Comparison of ENCODE assay signal across 31 cellular contexts in the genomic region with DNA sequence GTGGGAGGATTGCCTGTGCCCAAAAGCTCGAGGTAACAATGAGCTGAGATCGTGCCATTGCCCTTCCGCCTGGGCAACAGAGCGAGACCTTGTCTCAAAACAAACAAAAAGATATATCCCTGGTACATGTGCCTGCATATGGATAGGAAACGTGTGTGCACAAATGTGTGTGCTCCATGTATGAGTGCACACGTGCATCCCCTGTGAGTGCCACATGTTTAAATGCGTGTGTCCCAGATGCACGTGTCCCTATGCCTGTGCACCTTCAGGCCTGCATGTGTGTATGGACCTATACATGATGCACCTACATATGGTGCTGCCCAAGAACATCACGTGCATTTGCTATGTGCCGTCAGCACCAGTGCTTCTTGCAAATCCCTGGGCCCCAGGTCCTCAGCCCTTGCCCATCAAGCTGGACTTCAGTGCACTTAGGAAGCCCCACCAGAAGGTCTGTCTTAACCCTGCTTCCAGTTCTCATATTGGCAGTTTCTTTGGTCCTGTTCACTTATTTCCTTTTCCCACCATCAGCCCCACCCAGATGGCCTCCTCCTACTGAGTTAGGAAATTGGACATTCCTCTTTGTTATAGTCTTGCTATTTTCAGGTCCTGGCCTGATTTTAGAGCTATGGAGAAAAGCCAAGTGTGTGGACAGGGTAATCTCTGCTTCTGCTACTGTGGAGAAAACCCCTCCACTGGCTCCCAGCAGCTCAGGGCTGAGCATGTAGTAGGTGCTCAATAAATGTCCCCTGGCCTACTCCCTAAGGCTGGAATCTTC. TPM values are rescaled to one million over a fixed set of nuclear protein-coding genes. Genes with fewer than 3 reads are reported as not detected.
A peak's percentile ranks its signal among the peaks of the same experiment; 100 is the strongest.
DNase-seq lines count a peak whose midpoint lies in the region; ATAC-seq, FAIRE-seq and TF ChIP-seq lines count a peak whose summit lies in the region.
"Had no signal": no experiment of that assay in that cellular context is flagged by ENCODE, and none has a peak within 500 bp of the region (broad histone marks: within the 10 kb centered on the region; RNA-seq: fewer than 3 reads in every experiment).

No MANE protein-coding gene starts in this region.

- H3K4me1 ChIP-seq in GM23248 (ENCODE audit: insufficient read depth), result no peaks in the 10 kb centered on the region
- peaks cover 3 to 16% of the 10 kb centered on the region in 2 experiments; a peak in 3 of 5 replicates for H3K4me1 ChIP-seq in K562 (replicated peaks in 1 of 2; ENCODE audit: control insufficient read depth in 2 of 2, insufficient read depth in 2 of 2, low read length in 2 of 2)
- H3K4me1 ChIP-seq in spleen, result peaks cover 0 to 12% (median 0%) of the 10 kb centered on the region in 6 donors
- H3K4me1 ChIP-seq: esophagus muscularis mucosa, suprapubic skin had no signal

- BruUV-seq in K562 (replicated peaks; lab: Mats Ljungman, UMichigan), result no TSS peak

- H3K27me3 Mint-ChIP-seq in type B pancreatic cell, result no peaks in the 10 kb centered on the region
- H3K27me3 Mint-ChIP-seq: activated CD4-positive, alpha-beta T cell treated with anti-CD3 and anti-CD28 coated beads, Interleukin-2, amount 10 ng/mL, durations not matched to agents 24 days and 14 days; activated CD8-positive, alpha-beta memory T cell treated with anti-CD3 and anti-CD28 coated beads, Interleukin-2, amount 10 ng/mL, durations not matched to agents 7 days and 5 days; activated naive CD4-positive, alpha-beta T cell treated with anti-CD3 and anti-CD28 coated beads, Interleukin-2, amount 50 U/mL, for 24 hours had no signal

- no peaks in the 10 kb centered on the region for H3K4me1 Mint-ChIP-seq in type B pancreatic cell (ENCODE audit: unreplicated experiment)
- H3K4me1 Mint-ChIP-seq: activated CD8-positive, alpha-beta memory T cell treated with anti-CD3 and anti-CD28 coated beads, Interleukin-2, amount 10 ng/mL, durations not matched to agents 7 days and 5 days; activated naive CD4-positive, alpha-beta T cell treated with anti-CD3 and anti-CD28 coated beads, Interleukin-2, amount 50 U/mL, for 24 hours had no signal

- intact Hi-C loops in K562 (cut with micrococcal nuclease), result no loop called here
- intact Hi-C loops in spleen (cut with DNase I; ENCODE audit: low total_unique reads), result no loop called here

- H3K4me3 Mint-ChIP-seq in type B pancreatic cell, result no peak overlapping the region
- H3K4me3 Mint-ChIP-seq: activated CD4-positive, alpha-beta T cell treated with anti-CD3 and anti-CD28 coated beads, Interleukin-2, amount 10 ng/mL, durations not matched to agents 24 days and 14 days; activated CD8-positive, alpha-beta memory T cell treated with anti-CD3 and anti-CD28 coated beads, Interleukin-2, amount 10 ng/mL, durations not matched to agents 7 days and 5 days; activated naive CD4-positive, alpha-beta T cell treated with anti-CD3 and anti-CD28 coated beads, Interleukin-2, amount 50 U/mL, for 24 hours; activated T-helper 1 cell treated with anti-CD3 and anti-CD28 coated beads, Interleukin-12 subunit alpha, Interleukin-12 subunit beta, Interleukin-2, Interleukin-4 antibody, amounts not matched to agents 30 ng/mL and 10 ng/mL and 1 ng/mL, durations not matched to agents 14 hours and 24 hours and 36 hours; CD14-positive monocyte; T-helper 2 cell treated with Interferon-gamma antibody and Interleukin-4, amounts not matched to agents 5 μg/mL and 100 μg/mL, for 36 hours had no signal

- H3K27ac ChIP-seq in GM23248, result no peak overlapping the region
- H3K27ac ChIP-seq in K562 (ENCODE audit: extremely low read depth, low read depth, low read length), result no peak overlapping the region
- no peak overlapping the region for H3K27ac ChIP-seq in spleen
- H3K27ac ChIP-seq: esophagus muscularis mucosa, neutrophil, suprapubic skin, WERI-Rb-1 had no signal

- H3K27me3 ChIP-seq in GM23248 (replicated peaks; ENCODE audit: insufficient read depth) (no peaks in the 10 kb centered on the region), K562 (ENCODE audit: control insufficient read depth in 2 of 2, insufficient read depth in 2 of 2, low read length in 2 of 2) (peaks cover 6 to 37% of the 10 kb centered on the region in 2 experiments; a peak in 3 of 5 replicates), spleen (replicated peaks in 1 of 7) (no peaks in the 10 kb centered on the region)
- H3K27me3 ChIP-seq: esophagus muscularis mucosa, neutrophil, suprapubic skin had no signal

- POLR2A ChIA-PET in K562 (lab: Yijun Ruan, JAX), result interaction anchor here (1.1 kb wide), 1 partner anchor 13 kb away, joined by 3 read pairs; no protein-coding TSS in a partner anchor

- TF ChIP-seq RAD21 in K562 (CRISPR knock-in tag; conservative IDR thresholded peaks at IDR 0.05 in 1 of 2, IDR thresholded peaks at IDR 0.05 in 1 of 2), result no peak

- no peak for FAIRE-seq in K562 (lab: Jason Lieb, UNC)
- FAIRE-seq: astrocyte, D721Med, small intestine had no signal

- H3K27ac Mint-ChIP-seq in type B pancreatic cell, result no peak overlapping the region
- H3K27ac Mint-ChIP-seq: activated CD4-positive, alpha-beta T cell treated with anti-CD3 and anti-CD28 coated beads, Interleukin-2, amount 10 ng/mL, durations not matched to agents 24 days and 14 days; activated CD8-positive, alpha-beta memory T cell treated with anti-CD3 and anti-CD28 coated beads, Interleukin-2, amount 10 ng/mL, durations not matched to agents 7 days and 5 days; activated T-helper 1 cell treated with anti-CD3 and anti-CD28 coated beads, Interleukin-12 subunit alpha, Interleukin-12 subunit beta, Interleukin-2, Interleukin-4 antibody, amounts not matched to agents 30 ng/mL and 10 ng/mL and 1 ng/mL, durations not matched to agents 14 hours and 24 hours and 36 hours; T-helper 2 cell treated with Interferon-gamma antibody and Interleukin-4, amounts not matched to agents 5 μg/mL and 100 μg/mL, for 36 hours had no signal

- H4K20me1 ChIP-seq in GM23248 (ENCODE audit: insufficient read depth), result no peaks in the 10 kb centered on the region
- peaks cover 8% of the 10 kb centered on the region; the same call in 1 of the 2 replicates for H4K20me1 ChIP-seq in K562 (replicated peaks; ENCODE audit: control insufficient read depth, insufficient read depth, low read length)

- no peaks in the 10 kb centered on the region for H3K36me3 Mint-ChIP-seq in type B pancreatic cell
- H3K36me3 Mint-ChIP-seq: activated CD8-positive, alpha-beta memory T cell treated with anti-CD3 and anti-CD28 coated beads, Interleukin-2, amount 10 ng/mL, durations not matched to agents 7 days and 5 days; activated naive CD4-positive, alpha-beta T cell treated with anti-CD3 and anti-CD28 coated beads, Interleukin-2, amount 50 U/mL, for 24 hours; CD14-positive monocyte had no signal

- H3K4me3 ChIP-seq in GM23248, result no peak overlapping the region
- no peak overlapping the region for H3K4me3 ChIP-seq in K562
- no peak overlapping the region for H3K4me3 ChIP-seq in fibroblast of the aortic adventitia (ENCODE audit: low read depth, low read length)
- H3K4me3 ChIP-seq in spleen, result no peak overlapping the region
- H3K4me3 ChIP-seq: esophagus muscularis mucosa, suprapubic skin had no signal

- H3F3A ChIP-seq in GM23248 (ENCODE audit: insufficient read depth), result no peaks in the 10 kb centered on the region

- H3K9me3 Mint-ChIP-seq in type B pancreatic cell, result no peaks in the 10 kb centered on the region
- H3K9me3 Mint-ChIP-seq: activated CD4-positive, alpha-beta T cell treated with anti-CD3 and anti-CD28 coated beads, Interleukin-2, amount 10 ng/mL, durations not matched to agents 24 days and 14 days; activated naive CD4-positive, alpha-beta T cell treated with anti-CD3 and anti-CD28 coated beads, Interleukin-2, amount 50 U/mL, for 24 hours; activated T-helper 1 cell treated with anti-CD3 and anti-CD28 coated beads, Interleukin-12 subunit alpha, Interleukin-12 subunit beta, Interleukin-2, Interleukin-4 antibody, amounts not matched to agents 30 ng/mL and 10 ng/mL and 1 ng/mL, durations not matched to agents 14 hours and 24 hours and 36 hours; CD14-positive monocyte; T-helper 2 cell treated with Interferon-gamma antibody and Interleukin-4, amounts not matched to agents 5 μg/mL and 100 μg/mL, for 36 hours had no signal

- ATAC-seq in K562, result no peak
- ATAC-seq in HG02571 (IDR thresholded peaks at IDR 0.05; ENCODE audit: unreplicated experiment), result no peak
- ATAC-seq: activated CD8-positive, alpha-beta memory T cell treated with anti-CD3 and anti-CD28 coated beads, Interleukin-2, amount 10 ng/mL, durations not matched to agents 7 days and 5 days; SK-N-SH treated with all-trans-retinoic acid at 6 μM for 48 hours had no signal

- H3K79me2 ChIP-seq in GM23248 (ENCODE audit: insufficient read depth) (no peaks in the 10 kb centered on the region), K562 (ENCODE audit: control insufficient read depth, insufficient read depth, low read length) (no peaks in the 10 kb centered on the region)

- H2AFZ ChIP-seq in GM23248, result no peak overlapping the region
- no peak overlapping the region for H2AFZ ChIP-seq in K562 (ENCODE audit: low read depth, low read length)

- no peaks in the 10 kb centered on the region for H3K9me2 ChIP-seq in GM23248 (ENCODE audit: insufficient read depth)

- H3K9ac ChIP-seq in GM23248 (no peak overlapping the region), K562 (ENCODE audit: insufficient read depth in 1 of 2, low read depth in 2 of 2, low read length in 2 of 2) (no peak overlapping the region)

- 71 to 72% methylated on average over 10 of the region's 10 CpGs for WGBS in GM23248 (ENCODE audit: low coverage in 1 of 2, low lambda C conversion rate in 2 of 2, missing lambda C conversion rate in 2 of 2), 2 experiments
- WGBS in K562 (ENCODE audit: insufficient coverage, low coverage, missing lambda C conversion rate), result 14% methylated on average over 10 of the region's 10 CpGs
- WGBS in spleen, 5 donors, result 72 to 94% (median 89%) methylated on average over 10 of the region's 10 CpGs

- DNase-seq in GM23248, result peak; percentile 24
- no peak for DNase-seq in K562 (ENCODE audit: extremely low read depth in 1 of 4, low spot score in 3 of 4)
- DNase-seq in fibroblast of the aortic adventitia (ENCODE audit: low read depth), result peak; percentile 48
- DNase-seq in spleen, result peak; percentile 67
- no peak for DNase-seq in DMS79 treated with DMSO at 0.1 percent for 48 hours (lab: John Stamatoyannopoulos, UW)
- DNase-seq in DMS79 (lab: John Stamatoyannopoulos, UW), result no peak
- no peak for DNase-seq in type B pancreatic cell (ENCODE audit: extremely low spot score, unreplicated experiment)
- DNase-seq: activated CD4-positive, alpha-beta T cell treated with anti-CD3 and anti-CD28 coated beads, Interleukin-2, amount 10 ng/mL, durations not matched to agents 24 days and 14 days; activated CD8-positive, alpha-beta memory T cell treated with anti-CD3 and anti-CD28 coated beads, Interleukin-2, amount 10 ng/mL, durations not matched to agents 7 days and 5 days; effector memory CD4-positive, alpha-beta T cell; kidney glomerular epithelial cell; mammary epithelial cell; NCI-H1105 treated with DMSO at 0.1 percent for 48 hours; NCI-H2081; NCI-H446; small intestine; WERI-Rb-1 had no signal

- H3K4me2 ChIP-seq in GM23248 (ENCODE audit: unreplicated experiment), result no peak overlapping the region
- H3K4me2 ChIP-seq in K562 (ENCODE audit: insufficient read depth, low read length), result no peak overlapping the region

- in situ Hi-C loops in GM23248 (cut with MboI), result no loop called here
- in situ Hi-C loops in K562 (cut with MboI), result no loop called here

- no peak for TF ChIP-seq POLR2A in K562 (conservative IDR thresholded peaks at IDR 0.05)
- TF ChIP-seq POLR2A in spleen (IDR thresholded peaks at IDR 0.05), result no peak

- TF ChIP-seq EP300 in K562 (IDR thresholded peaks at IDR 0.05; ENCODE audit: low read length), result no peak

- CTCF ChIA-PET in K562 (lab: Yijun Ruan, JAX; ENCODE audit: low intra/inter-chr PET ratio), result no interaction called here

- no peak for TF ChIP-seq CTCF in K562 (IDR thresholded peaks at IDR 0.05 in 2 of 3, conservative IDR thresholded peaks at IDR 0.05 in 1 of 3; ENCODE audit: insufficient read depth in 2 of 3, low read depth in 1 of 3, low read length in 3 of 3)
- no peak for TF ChIP-seq CTCF in fibroblast of the aortic adventitia (IDR thresholded peaks at IDR 0.05; ENCODE audit: insufficient read depth, low read length)
- TF ChIP-seq CTCF in spleen (IDR thresholded peaks at IDR 0.05 in 8 of 11, conservative IDR thresholded peaks at IDR 0.05 in 3 of 11), result no peak
- no peak for TF ChIP-seq CTCF in type B pancreatic cell (conservative IDR thresholded peaks at IDR 0.05)

- H3K36me3 ChIP-seq in GM23248 (ENCODE audit: low read depth), result no peaks in the 10 kb centered on the region
- no peaks in the 10 kb centered on the region for H3K36me3 ChIP-seq in K562 (ENCODE audit: control insufficient read depth, insufficient read depth, low read length)
- peaks cover 0 to 68% (median 0%) of the 10 kb centered on the region in 6 donors for H3K36me3 ChIP-seq in spleen
- H3K36me3 ChIP-seq: neutrophil, suprapubic skin, WERI-Rb-1 had no signal

- H3K9me3 ChIP-seq in GM23248 (ENCODE audit: low read depth) (no peaks in the 10 kb centered on the region), K562 (replicated peaks; ENCODE audit: control insufficient read depth, insufficient read depth, low read depth, low read length) (no peaks in the 10 kb centered on the region), spleen (no peaks in the 10 kb centered on the region)
- H3K9me3 ChIP-seq: esophagus muscularis mucosa, neutrophil, suprapubic skin had no signal

- no peaks in the 10 kb centered on the region for H3K9me1 ChIP-seq in K562 (ENCODE audit: control insufficient read depth, insufficient read depth, low read length)

RNA-seq across cellular contexts. Expression of a gene that starts 15.4 kb away (rescaled TPM):
- not detected in 2 replicates for total RNA-seq in GM23248 (2014; rRNA removed; shearing (Covaris generic))
- polyA plus RNA-seq in GM23248 (2016; fragmentation: Nextera tagmentation; extraction: Ambion mirVana), result 0.10 and 0.21 TPM in 2 replicates
- total RNA-seq in K562 (2011; cell fraction: chromatin; rRNA removed; ENCODE audit: low replicate concordance), result 0.46 and 3.1 TPM in 2 replicates
- 1.6 and 4.2 TPM in 2 replicates for total RNA-seq in K562 (2011; cell fraction: nucleolus; rRNA removed)
- total RNA-seq in K562 (2011; cell fraction: nucleoplasm; rRNA removed), result 0.81 and 2.3 TPM in 2 replicates
- total RNA-seq in K562 (2014; rRNA removed), result 0.14 and 0.16 TPM in 2 replicates
- not detected in 2 replicates for total RNA-seq in K562 (2014; rRNA removed; fragmentation: Illumina TruSeq; extraction: Trizol)
- 0.04 TPM in 1 of 2 replicates, not detected in the other for total RNA-seq in K562 (2015; rRNA removed; fragmentation: Illumina TruSeq; extraction: Trizol)
- total RNA-seq in K562 (2021), result 0.20 and 0.31 TPM in 2 replicates
- 0.32 and 0.49 TPM in 2 replicates for polyA plus RNA-seq in K562 (2011; rRNA removed)
- 0.09 and 1.1 TPM in 2 replicates for polyA plus RNA-seq in K562 (2011; cell fraction: cytosol; rRNA removed)
- polyA plus RNA-seq in K562 (2011; cell fraction: nucleus; rRNA removed), result 0.59 and 3.8 TPM in 2 replicates
- polyA plus RNA-seq in K562 (2012), result 0.30 and 0.54 TPM in 2 replicates
- polyA plus RNA-seq in K562 (2014; fragmentation: Illumina TruSeq; extraction: Trizol), result 0.07 and 0.17 TPM in 2 replicates
- not detected for polyA plus RNA-seq in K562 (2014; fragmentation: Nextera tagmentation; extraction: Ambion mirVana)
- polyA plus RNA-seq in K562 (2014; rRNA removed), result 0.08 and 0.66 TPM in 2 replicates
- polyA minus RNA-seq in K562 (2011; rRNA and poly(A)+ RNA removed), result 1.2 TPM in 1 of 2 replicates, not detected in the other
- 1.4 TPM in 1 of 2 replicates, not detected in the other for polyA minus RNA-seq in K562 (2011; cell fraction: cytosol; rRNA and poly(A)+ RNA removed)
- 0.67 and 0.94 TPM in 2 replicates for polyA minus RNA-seq in K562 (2011; cell fraction: nucleus; rRNA and poly(A)+ RNA removed)
- 0.81 and 5.2 TPM in 2 replicates for total RNA-seq in fibroblast of the aortic adventitia (ENCODE audit: low replicate concordance)
- 10 to 100 TPM; 45.0 to 81.8 (median 65.4) TPM for total RNA-seq in spleen
- 10 to 100 TPM in 1 of 3 donors, 1 to 10 TPM in 2; 4.9 to 17.4 (median 7.0) TPM for polyA plus RNA-seq in spleen
- 1.3 TPM in 1 of 2 replicates, not detected in the other for total RNA-seq in type B pancreatic cell (ENCODE audit: low replicate concordance)
- total RNA-seq: chondrocyte, mammary epithelial cell had no signal
- polyA plus RNA-seq: CD14-positive monocyte, mammary epithelial cell had no signal

RNA-seq across cellular contexts. Expression of a gene that starts 21.5 kb away (rescaled TPM):
- total RNA-seq in GM23248 (2014; rRNA removed; shearing (Covaris generic)), result not detected in 2 replicates
- polyA plus RNA-seq in GM23248 (2016; fragmentation: Nextera tagmentation; extraction: Ambion mirVana) (not detected in 2 replicates), K562 (2011; rRNA removed) (not detected in 2 replicates), K562 (2014; fragmentation: Illumina TruSeq; extraction: Trizol) (not detected in 2 replicates), K562 (2014; fragmentation: Nextera tagmentation; extraction: Ambion mirVana) (not detected), K562 (2014; rRNA removed) (not detected in 2 replicates), spleen (not detected)
- total RNA-seq in K562 (2011; cell fraction: chromatin; rRNA removed; ENCODE audit: low replicate concordance), result not detected in 2 replicates
- not detected in 2 replicates for total RNA-seq in K562 (2011; cell fraction: nucleolus; rRNA removed)
- not detected in 2 replicates for total RNA-seq in K562 (2011; cell fraction: nucleoplasm; rRNA removed)
- total RNA-seq in K562 (2014; rRNA removed) (not detected in 2 replicates), K562 (2014; rRNA removed; fragmentation: Illumina TruSeq; extraction: Trizol) (not detected in 2 replicates), K562 (2015; rRNA removed; fragmentation: Illumina TruSeq; extraction: Trizol) (not detected in 2 replicates), K562 (2021) (not detected in 2 replicates), fibroblast of the aortic adventitia (ENCODE audit: low replicate concordance) (not detected in 2 replicates), spleen (1 to 10 TPM in 4 of 7 donors, under 1 TPM in 2, not detected in 1; 0.47 to 2.2 (median 1.3) TPM), type B pancreatic cell (ENCODE audit: low replicate concordance) (not detected in 2 replicates)
- polyA plus RNA-seq in K562 (2011; cell fraction: cytosol; rRNA removed), result not detected in 2 replicates
- not detected in 2 replicates for polyA plus RNA-seq in K562 (2011; cell fraction: nucleus; rRNA removed)
- not detected in 2 replicates for polyA plus RNA-seq in K562 (2012)
- not detected in 2 replicates for polyA minus RNA-seq in K562 (2011; rRNA and poly(A)+ RNA removed)
- not detected in 2 replicates for polyA minus RNA-seq in K562 (2011; cell fraction: cytosol; rRNA and poly(A)+ RNA removed)
- polyA minus RNA-seq in K562 (2011; cell fraction: nucleus; rRNA and poly(A)+ RNA removed), result not detected in 2 replicates
- total RNA-seq: activated CD4-positive, alpha-beta T cell treated with anti-CD3 and anti-CD28 coated beads, Interleukin-2, amount 10 ng/mL, durations not matched to agents 24 days and 14 days; activated CD8-positive, alpha-beta memory T cell treated with anti-CD3 and anti-CD28 coated beads, Interleukin-2, amount 10 ng/mL, durations not matched to agents 7 days and 5 days; activated T-helper 1 cell treated with anti-CD3 and anti-CD28 coated beads, Interleukin-12 subunit alpha, Interleukin-12 subunit beta, Interleukin-2, Interleukin-4 antibody, amounts not matched to agents 30 ng/mL and 10 ng/mL and 1 ng/mL, durations not matched to agents 14 hours and 24 hours and 36 hours; astrocyte; chondrocyte; OCI-LY7; pulmonary artery endothelial cell; suprapubic skin had no signal
- polyA plus RNA-seq: CD14-positive monocyte, small intestine had no signal

RNA-seq across cellular contexts. Expression of a gene that starts 30.8 kb away (rescaled TPM):
- not detected in 2 replicates for total RNA-seq in GM23248 (2014; rRNA removed; shearing (Covaris generic))
- not detected in 2 replicates for polyA plus RNA-seq in GM23248 (2016; fragmentation: Nextera tagmentation; extraction: Ambion mirVana)
- total RNA-seq in K562 (2011; cell fraction: chromatin; rRNA removed; ENCODE audit: low replicate concordance), result not detected in 2 replicates
- total RNA-seq in K562 (2011; cell fraction: nucleolus; rRNA removed), result not detected in 2 replicates
- total RNA-seq in K562 (2011; cell fraction: nucleoplasm; rRNA removed), result not detected in 2 replicates
- not detected in 2 replicates for total RNA-seq in K562 (2014; rRNA removed)
- total RNA-seq in K562 (2014; rRNA removed; fragmentation: Illumina TruSeq; extraction: Trizol), result not detected in 2 replicates
- total RNA-seq in K562 (2015; rRNA removed; fragmentation: Illumina TruSeq; extraction: Trizol), result not detected in 2 replicates
- not detected in 2 replicates for total RNA-seq in K562 (2021)
- polyA plus RNA-seq in K562 (2011; rRNA removed), result not detected in 2 replicates
- not detected in 2 replicates for polyA plus RNA-seq in K562 (2011; cell fraction: cytosol; rRNA removed)
- polyA plus RNA-seq in K562 (2011; cell fraction: nucleus; rRNA removed), result not detected in 2 replicates
- 0.06 TPM in 1 of 2 replicates, not detected in the other for polyA plus RNA-seq in K562 (2012)
- not detected in 2 replicates for polyA plus RNA-seq in K562 (2014; fragmentation: Illumina TruSeq; extraction: Trizol)
- not detected for polyA plus RNA-seq in K562 (2014; fragmentation: Nextera tagmentation; extraction: Ambion mirVana)
- polyA plus RNA-seq in K562 (2014; rRNA removed), result 0.21 TPM in 1 of 2 replicates, not detected in the other
- not detected in 2 replicates for polyA minus RNA-seq in K562 (2011; rRNA and poly(A)+ RNA removed)
- not detected in 2 replicates for polyA minus RNA-seq in K562 (2011; cell fraction: cytosol; rRNA and poly(A)+ RNA removed)
- polyA minus RNA-seq in K562 (2011; cell fraction: nucleus; rRNA and poly(A)+ RNA removed), result not detected in 2 replicates
- not detected in 2 replicates for total RNA-seq in fibroblast of the aortic adventitia (ENCODE audit: low replicate concordance)
- total RNA-seq in spleen, result not detected
- not detected for polyA plus RNA-seq in spleen
- total RNA-seq in type B pancreatic cell (ENCODE audit: low replicate concordance), result 9.9 and 17.2 TPM in 2 replicates
- total RNA-seq: activated CD4-positive, alpha-beta T cell treated with anti-CD3 and anti-CD28 coated beads, Interleukin-2, amount 10 ng/mL, durations not matched to agents 24 days and 14 days; activated CD8-positive, alpha-beta memory T cell treated with anti-CD3 and anti-CD28 coated beads, Interleukin-2, amount 10 ng/mL, durations not matched to agents 7 days and 5 days; activated T-helper 1 cell treated with anti-CD3 and anti-CD28 coated beads, Interleukin-12 subunit alpha, Interleukin-12 subunit beta, Interleukin-2, Interleukin-4 antibody, amounts not matched to agents 30 ng/mL and 10 ng/mL and 1 ng/mL, durations not matched to agents 14 hours and 24 hours and 36 hours; chondrocyte; esophagus muscularis mucosa; OCI-LY7; pulmonary artery endothelial cell had no signal
- polyA plus RNA-seq: CD14-positive monocyte had no signal

RNA-seq across cellular contexts. Expression of a gene that starts 42.6 kb away (rescaled TPM):
- 50.2 and 50.9 TPM in 2 replicates for total RNA-seq in GM23248 (2014; rRNA removed; shearing (Covaris generic))
- polyA plus RNA-seq in GM23248 (2016; fragmentation: Nextera tagmentation; extraction: Ambion mirVana), result 48.9 and 55.8 TPM in 2 replicates
- 81.3 and 180 TPM in 2 replicates for total RNA-seq in K562 (2011; cell fraction: chromatin; rRNA removed; ENCODE audit: low replicate concordance)
- 147 and 157 TPM in 2 replicates for total RNA-seq in K562 (2011; cell fraction: nucleolus; rRNA removed)
- 103 and 116 TPM in 2 replicates for total RNA-seq in K562 (2011; cell fraction: nucleoplasm; rRNA removed)
- 183 and 244 TPM in 2 replicates for total RNA-seq in K562 (2014; rRNA removed)
- total RNA-seq in K562 (2014; rRNA removed; fragmentation: Illumina TruSeq; extraction: Trizol), result 94.5 and 106 TPM in 2 replicates
- total RNA-seq in K562 (2015; rRNA removed; fragmentation: Illumina TruSeq; extraction: Trizol), result 121 and 131 TPM in 2 replicates
- total RNA-seq in K562 (2021), result 212 and 224 TPM in 2 replicates
- polyA plus RNA-seq in K562 (2011; rRNA removed), result 92.8 and 173 TPM in 2 replicates
- polyA plus RNA-seq in K562 (2011; cell fraction: cytosol; rRNA removed), result 185 and 280 TPM in 2 replicates
- 254 and 290 TPM in 2 replicates for polyA plus RNA-seq in K562 (2011; cell fraction: nucleus; rRNA removed)
- polyA plus RNA-seq in K562 (2012), result 207 and 277 TPM in 2 replicates
- polyA plus RNA-seq in K562 (2014; fragmentation: Illumina TruSeq; extraction: Trizol), result 178 and 197 TPM in 2 replicates
- 10 to 100 TPM; 45.2 to 70.6 TPM for polyA plus RNA-seq in K562 (2014; fragmentation: Nextera tagmentation; extraction: Ambion mirVana)
- 141 and 146 TPM in 2 replicates for polyA plus RNA-seq in K562 (2014; rRNA removed)
- 115 and 154 TPM in 2 replicates for polyA minus RNA-seq in K562 (2011; rRNA and poly(A)+ RNA removed)
- 157 and 191 TPM in 2 replicates for polyA minus RNA-seq in K562 (2011; cell fraction: cytosol; rRNA and poly(A)+ RNA removed)
- polyA minus RNA-seq in K562 (2011; cell fraction: nucleus; rRNA and poly(A)+ RNA removed), result 40.5 and 60.9 TPM in 2 replicates
- 0.33 and 23.9 TPM in 2 replicates for total RNA-seq in fibroblast of the aortic adventitia (ENCODE audit: low replicate concordance)
- 10 to 100 TPM in 4 of 7 donors, 1 to 10 TPM in 3; 3.8 to 18.4 (median 12.5) TPM for total RNA-seq in spleen
- polyA plus RNA-seq in spleen, result 10 to 100 TPM in 1 of 3 donors, 1 to 10 TPM in 2; 2.1 to 25.9 (median 7.0) TPM
- total RNA-seq in type B pancreatic cell (ENCODE audit: low replicate concordance), result 33.9 and 114 TPM in 2 replicates

RNA-seq across cellular contexts. Expression of a gene that starts 46.4 kb away (rescaled TPM):
- total RNA-seq in GM23248 (2014; rRNA removed; shearing (Covaris generic)), result not detected in 2 replicates
- polyA plus RNA-seq in GM23248 (2016; fragmentation: Nextera tagmentation; extraction: Ambion mirVana) (not detected in 2 replicates), K562 (2011; rRNA removed) (0.08 and 0.35 TPM in 2 replicates), K562 (2014; fragmentation: Illumina TruSeq; extraction: Trizol) (0.07 TPM in 1 of 2 replicates, not detected in the other), K562 (2014; fragmentation: Nextera tagmentation; extraction: Ambion mirVana) (not detected), K562 (2014; rRNA removed) (0.67 TPM in 1 of 2 replicates, not detected in the other), spleen (under 1 TPM in 2 of 3 donors, not detected in 1; 0.05 to 0.06 TPM)
- total RNA-seq in K562 (2011; cell fraction: chromatin; rRNA removed; ENCODE audit: low replicate concordance), result 0.21 and 0.30 TPM in 2 replicates
- total RNA-seq in K562 (2011; cell fraction: nucleolus; rRNA removed), result 0.33 and 0.53 TPM in 2 replicates
- total RNA-seq in K562 (2011; cell fraction: nucleoplasm; rRNA removed), result 0.37 and 0.76 TPM in 2 replicates
- total RNA-seq in K562 (2014; rRNA removed) (not detected in 2 replicates), K562 (2014; rRNA removed; fragmentation: Illumina TruSeq; extraction: Trizol) (not detected in 2 replicates), K562 (2015; rRNA removed; fragmentation: Illumina TruSeq; extraction: Trizol) (not detected in 2 replicates), K562 (2021) (0.45 TPM in 1 of 2 replicates, not detected in the other), fibroblast of the aortic adventitia (ENCODE audit: low replicate concordance) (not detected in 2 replicates), spleen (not detected), type B pancreatic cell (ENCODE audit: low replicate concordance) (19.8 and 51.7 TPM in 2 replicates)
- 0.42 and 0.58 TPM in 2 replicates for polyA plus RNA-seq in K562 (2011; cell fraction: cytosol; rRNA removed)
- polyA plus RNA-seq in K562 (2011; cell fraction: nucleus; rRNA removed), result 1.0 and 1.2 TPM in 2 replicates
- polyA plus RNA-seq in K562 (2012), result 0.13 and 1.1 TPM in 2 replicates
- polyA minus RNA-seq in K562 (2011; rRNA and poly(A)+ RNA removed), result not detected in 2 replicates
- not detected in 2 replicates for polyA minus RNA-seq in K562 (2011; cell fraction: cytosol; rRNA and poly(A)+ RNA removed)
- polyA minus RNA-seq in K562 (2011; cell fraction: nucleus; rRNA and poly(A)+ RNA removed), result not detected in 2 replicates
- total RNA-seq: activated CD4-positive, alpha-beta T cell treated with anti-CD3 and anti-CD28 coated beads, Interleukin-2, amount 10 ng/mL, durations not matched to agents 24 days and 14 days; activated CD8-positive, alpha-beta memory T cell treated with anti-CD3 and anti-CD28 coated beads, Interleukin-2, amount 10 ng/mL, durations not matched to agents 7 days and 5 days; activated T-helper 1 cell treated with anti-CD3 and anti-CD28 coated beads, Interleukin-12 subunit alpha, Interleukin-12 subunit beta, Interleukin-2, Interleukin-4 antibody, amounts not matched to agents 30 ng/mL and 10 ng/mL and 1 ng/mL, durations not matched to agents 14 hours and 24 hours and 36 hours; chondrocyte; pulmonary artery endothelial cell had no signal
- polyA plus RNA-seq: CD14-positive monocyte had no signal

Comparison
In these comparisons a context has a peak if more than half of its experiments do, and no peak if none do; other contexts are left out.
1. DNase-seq: peak in GM23248 (single experiment), fibroblast of the aortic adventitia (single experiment) and spleen (single experiment); none in K562 (0 of 4), DMS79 treated with DMSO at 0.1 percent for 48 hours (single experiment), DMS79 (single experiment) and type B pancreatic cell (single experiment).